In the genomic region with DNA sequence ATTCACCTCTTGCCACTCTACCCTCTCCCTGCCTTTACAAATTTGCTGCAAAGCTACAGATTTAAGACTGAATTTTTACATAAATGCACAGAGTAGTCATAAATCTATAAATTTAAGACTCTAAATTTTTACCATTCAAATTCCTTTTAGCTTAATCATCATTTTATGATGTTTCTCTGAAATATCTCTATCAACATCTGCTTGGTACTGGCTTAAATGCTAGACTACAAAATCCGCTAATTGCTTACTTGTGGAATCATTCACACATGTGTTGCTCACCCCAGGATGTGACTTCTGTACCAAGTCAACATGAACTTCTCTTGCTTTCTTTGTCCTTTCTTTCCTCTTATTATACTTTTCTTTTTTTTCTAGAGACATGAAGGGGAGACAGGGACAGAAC, we compare ENCODE assay signal across 28 cellular contexts.
"Had no signal": no experiment of that assay in that cellular context is flagged by ENCODE, and none has a peak within 500 bp of the region (broad histone marks: within the 10 kb centered on the region; RNA-seq: fewer than 3 reads in every experiment).

No MANE protein-coding gene starts in this region.

- H3K27me3 ChIP-seq: body of pancreas, esophagus squamous epithelium had no signal

- H3K27ac ChIP-seq: body of pancreas, epithelial cell of prostate, esophagus squamous epithelium had no signal

- H3K4me3 ChIP-seq: body of pancreas, esophagus squamous epithelium had no signal

- H3K4me1 ChIP-seq: body of pancreas, esophagus squamous epithelium had no signal

- H3K36me3 ChIP-seq: esophagus squamous epithelium had no signal

- H3K9me3 ChIP-seq: body of pancreas, esophagus squamous epithelium had no signal

- DNase-seq: activated CD4-positive, alpha-beta memory T cell treated with anti-CD3 and anti-CD28 coated beads for 36 hours; activated CD4-positive, alpha-beta T cell treated with anti-CD3 and anti-CD28 coated beads for 36 hours; activated CD4-positive, alpha-beta T cell treated with anti-CD3 and anti-CD28 coated beads, Interleukin-2, amount 10 ng/mL, durations not matched to agents 24 days and 14 days; activated CD4-positive, CD25-positive, alpha-beta regulatory T cell; activated CD4-positive, CD25-positive, alpha-beta regulatory T cell treated with anti-CD3 and anti-CD28 coated beads, Interleukin-2, amount 50 U/mL, for 72 hours; activated CD8-positive, alpha-beta memory T cell treated with anti-CD3 and anti-CD28 coated beads, Interleukin-2, amount 10 ng/mL, durations not matched to agents 7 days and 5 days; activated CD8-positive, alpha-beta memory T cell treated with anti-CD3 and anti-CD28 coated beads, Interleukin-2, amount 50 U/mL, for 4 hours; activated CD8-positive, alpha-beta T cell treated with anti-CD3 and anti-CD28 coated beads, Interleukin-2, amount 10 ng/mL, durations not matched to agents 7 days and 5 days; activated gamma-delta T cell; activated naive CD4-positive, alpha-beta T cell; activated naive CD4-positive, alpha-beta T cell treated with anti-CD3 and anti-CD28 coated beads, Interleukin-2, amount 10 ng/mL, durations not matched to agents 7 days and 5 days; activated T-cell treated with anti-CD3 and anti-CD28 coated beads, Interleukin-2, amount 50 U/mL, for 1 hour; activated T-cell treated with anti-CD3 and anti-CD28 coated beads, Interleukin-2, amount 50 U/mL, for 48 hours; amniotic stem cell; aorta; body of pancreas; caudate nucleus; cortex of kidney; dermis blood vessel endothelial cell; effector CD4-positive, alpha-beta T cell; effector memory CD8-positive, alpha-beta T cell; esophagus squamous epithelium; head of caudate nucleus; T-helper 2 cell had no signal

- ATAC-seq: activated CD4-positive, alpha-beta T cell treated with anti-CD3 and anti-CD28 coated beads for 36 hours; activated CD8-positive, alpha-beta memory T cell treated with anti-CD3 and anti-CD28 coated beads, Interleukin-2, amount 10 ng/mL, durations not matched to agents 7 days and 5 days; activated CD8-positive, alpha-beta T cell treated with anti-CD3 and anti-CD28 coated beads, Interleukin-2, amount 10 ng/mL, durations not matched to agents 7 days and 5 days; body of pancreas; effector memory CD8-positive, alpha-beta T cell had no signal

- FAIRE-seq: colon, endothelial cell of umbilical vein, frontal cortex had no signal
